10 cellular contexts compared by ENCODE assay signal in the genomic region with DNA sequence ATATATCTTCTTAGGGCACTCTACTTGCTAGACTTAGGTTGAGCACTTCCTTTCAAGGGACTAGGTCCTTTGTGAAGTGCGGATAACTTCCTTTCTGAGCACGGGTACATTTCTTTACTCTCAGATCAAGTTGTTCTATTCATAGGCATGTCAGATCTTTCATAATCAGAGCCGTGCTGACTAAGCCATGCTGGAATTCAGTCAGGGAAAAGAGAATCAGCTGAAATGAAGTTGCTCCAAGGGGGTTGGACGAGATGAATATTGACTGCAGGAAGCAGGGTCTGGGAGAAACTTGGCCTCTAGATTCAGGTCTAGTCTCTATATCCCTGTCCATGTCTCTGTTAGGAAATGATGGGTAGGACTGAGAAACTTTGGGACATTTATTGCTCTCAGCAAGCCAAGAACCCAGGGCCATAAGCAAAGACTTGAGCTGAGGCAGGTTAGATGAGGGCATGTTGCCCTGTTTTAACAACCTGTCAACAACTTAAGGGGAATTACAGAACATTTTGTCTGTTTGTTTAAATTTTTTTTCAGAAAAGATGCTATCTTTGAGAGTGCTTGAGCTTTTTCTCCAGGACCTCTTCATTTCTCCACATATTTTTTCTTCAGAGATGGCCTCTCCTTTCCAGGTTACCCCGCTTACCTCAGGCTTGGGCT. TPM values are rescaled to one million over a fixed set of nuclear protein-coding genes. Genes with fewer than 3 reads are reported as not detected.
A peak's percentile ranks its signal among the peaks of the same experiment; 100 is the strongest.
DNase-seq lines count a peak whose midpoint lies in the region; ATAC-seq and TF ChIP-seq lines count a peak whose summit lies in the region.
"Had no signal": no experiment of that assay in that cellular context is flagged by ENCODE, and none has a peak within 500 bp of the region (broad histone marks: within the 10 kb centered on the region; RNA-seq: fewer than 3 reads in every experiment).

No MANE protein-coding gene starts in this region.

- no peak for ATAC-seq in GM21717 (IDR thresholded peaks at IDR 0.05; ENCODE audit: unreplicated experiment)
- ATAC-seq in stimulated activated naive CD8-positive, alpha-beta T cell treated with anti-CD3 and anti-CD28 coated beads, Interleukin-15, Interleukin-2, amounts not matched to agents 100 U/mL and 50 U/mL, for 24 hours: no peak
- ATAC-seq: activated CD4-positive, alpha-beta T cell treated with anti-CD3 and anti-CD28 coated beads for 36 hours had no signal

- H3K4me1 ChIP-seq in SJSA1 (replicated peaks) (peaks cover 24% of the 10 kb centered on the region), prostate gland (replicated peaks) (no peaks in the 10 kb centered on the region)
- H3K4me1 ChIP-seq: adrenal gland had no signal

- no peak overlapping the region for H3K4me3 ChIP-seq in SJSA1
- no peak overlapping the region for H3K4me3 ChIP-seq in fibroblast of the aortic adventitia (ENCODE audit: low read depth, low read length)
- no peak overlapping the region for H3K4me3 ChIP-seq in prostate gland
- H3K4me3 ChIP-seq: adrenal gland had no signal

- no peak for TF ChIP-seq POLR2A in prostate gland (IDR thresholded peaks at IDR 0.05)
- TF ChIP-seq POLR2A in erythroblast (IDR thresholded peaks at IDR 0.05; ENCODE audit: low read length): no peak

- intact Hi-C loops in prostate gland (cut with DNase I): no loop called here

- H3K36me3 ChIP-seq in SJSA1 (no peaks in the 10 kb centered on the region), prostate gland (no peaks in the 10 kb centered on the region)
- H3K36me3 ChIP-seq: adrenal gland had no signal

- peak; percentile 37 for DNase-seq in Daoy (ENCODE audit: low read depth)
- peak; percentile 41 to 54 for DNase-seq in SJSA1 (ENCODE audit: low read depth in 1 of 2, low spot score in 2 of 2)
- peak; percentile 87 for DNase-seq in fibroblast of the aortic adventitia (ENCODE audit: low read depth)
- DNase-seq in prostate gland (ENCODE audit: low spot score): peak; percentile 23
- no peak for DNase-seq in activated CD4-positive, CD25-positive, alpha-beta regulatory T cell (lab: John Stamatoyannopoulos, UW)
- no peak for DNase-seq in erythroblast (lab: John Stamatoyannopoulos, UW)
- DNase-seq in stimulated activated naive CD8-positive, alpha-beta T cell treated with anti-CD3 and anti-CD28 coated beads, Interleukin-15, Interleukin-2, amounts not matched to agents 100 U/mL and 50 U/mL, for 24 hours: no peak
- DNase-seq: activated CD4-positive, alpha-beta T cell treated with anti-CD3 and anti-CD28 coated beads for 36 hours had no signal

- H3K27ac ChIP-seq in SJSA1: peak overlapping the region; percentile 41
- no peak overlapping the region for H3K27ac ChIP-seq in prostate gland
- H3K27ac ChIP-seq: adrenal gland had no signal

- H3K27me3 ChIP-seq in SJSA1 (replicated peaks): no peaks in the 10 kb centered on the region
- no peaks in the 10 kb centered on the region for H3K27me3 ChIP-seq in prostate gland (replicated peaks; ENCODE audit: insufficient read depth)
- H3K27me3 ChIP-seq: adrenal gland had no signal

- 44% methylated on average over 5 of the region's 5 CpGs for WGBS in prostate gland

- TF ChIP-seq CTCF in fibroblast of the aortic adventitia (IDR thresholded peaks at IDR 0.05; ENCODE audit: insufficient read depth, low read length) (no peak), prostate gland (IDR thresholded peaks at IDR 0.05) (no peak)

- H3K9me3 ChIP-seq in SJSA1 (replicated peaks) (no peaks in the 10 kb centered on the region), prostate gland (no peaks in the 10 kb centered on the region)
- H3K9me3 ChIP-seq: adrenal gland had no signal

RNA-seq across cellular contexts. Expression of a gene that starts 28.3 kb away (rescaled TPM):
- total RNA-seq in Daoy (2014; rRNA removed; shearing (Covaris generic)): 0.29 TPM in 1 of 2 replicates, not detected in the other
- total RNA-seq in SJSA1 (2014; rRNA removed; shearing (Covaris generic)): 0.25 and 0.79 TPM in 2 replicates
- total RNA-seq in fibroblast of the aortic adventitia (ENCODE audit: low replicate concordance) (0.54 TPM in 1 of 2 replicates, not detected in the other), prostate gland (10 to 100 TPM in 1 of 2 donors, 1 to 10 TPM in 1; 4.2 to 17.1 TPM)

Comparison
In these comparisons a context has a peak if more than half of its experiments do, and no peak if none do; other contexts are left out.
1. DNase-seq: peak in Daoy (single experiment), SJSA1 (2 of 2), fibroblast of the aortic adventitia (single experiment) and prostate gland (single experiment); none in activated CD4-positive, CD25-positive, alpha-beta regulatory T cell (0 of 4), erythroblast (0 of 2) and stimulated activated naive CD8-positive, alpha-beta T cell treated with anti-CD3 and anti-CD28 coated beads, Interleukin-15, Interleukin-2, amounts not matched to agents 100 U/mL and 50 U/mL, for 24 hours (single experiment).